In the genomic region with DNA sequence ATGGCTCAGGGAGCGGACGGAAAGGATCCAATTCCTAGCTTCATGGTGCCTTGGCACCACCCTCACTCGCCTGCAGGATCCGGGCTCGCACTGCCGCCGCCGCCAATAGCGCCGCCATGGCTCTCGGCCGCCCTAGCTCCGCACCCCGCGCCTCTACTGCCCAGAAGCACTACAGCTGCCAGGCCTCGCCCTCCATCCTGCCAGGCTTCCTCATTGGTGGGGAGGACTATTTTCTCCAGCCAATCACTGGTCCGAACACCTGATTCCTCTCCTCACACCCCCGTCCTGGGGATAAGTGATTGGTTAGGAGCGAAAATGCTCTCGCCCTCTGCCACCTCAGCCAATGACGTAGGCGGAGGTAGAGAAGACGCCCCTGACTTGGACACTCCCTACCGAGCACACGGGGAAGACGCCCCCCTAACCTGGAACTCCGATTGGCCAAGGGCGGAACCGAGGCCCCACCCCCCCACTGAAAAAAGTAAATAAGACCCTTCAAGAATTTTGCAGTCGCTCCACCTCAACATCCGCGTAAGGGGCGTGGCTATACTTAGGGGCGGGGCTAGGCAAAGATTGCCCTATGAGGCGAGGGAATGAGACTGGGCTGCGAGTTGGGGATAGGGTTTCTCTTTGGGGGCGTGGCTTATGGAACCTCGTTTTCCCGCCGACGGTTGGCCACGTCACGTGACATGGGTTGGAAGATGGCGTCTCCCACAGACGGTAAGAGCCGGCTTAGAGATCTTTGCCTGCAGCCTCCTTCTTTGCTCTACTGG, we compare ENCODE assay signal across 1 cellular context.
TF ChIP-seq lines count a peak whose summit lies in the region.

A gene (minus strand): TSS at position 177 of the 770 bp plus-strand sequence. CDS start 59 bp downstream, at position 118.
A gene with protein sequence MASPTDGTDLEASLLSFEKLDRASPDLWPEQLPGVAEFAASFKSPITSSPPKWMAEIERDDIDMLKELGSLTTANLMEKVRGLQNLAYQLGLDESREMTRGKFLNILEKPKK (plus strand): TSS at position 680 of the 770 bp plus-strand sequence. CDS start 19 bp downstream, at position 699.

TF ChIP-seq in GM12878, 131 proteins besides CTCF, POLR2A, EP300 and RAD21 (continued from another document and continues in another):
- TF ChIP-seq, protein P1, sequence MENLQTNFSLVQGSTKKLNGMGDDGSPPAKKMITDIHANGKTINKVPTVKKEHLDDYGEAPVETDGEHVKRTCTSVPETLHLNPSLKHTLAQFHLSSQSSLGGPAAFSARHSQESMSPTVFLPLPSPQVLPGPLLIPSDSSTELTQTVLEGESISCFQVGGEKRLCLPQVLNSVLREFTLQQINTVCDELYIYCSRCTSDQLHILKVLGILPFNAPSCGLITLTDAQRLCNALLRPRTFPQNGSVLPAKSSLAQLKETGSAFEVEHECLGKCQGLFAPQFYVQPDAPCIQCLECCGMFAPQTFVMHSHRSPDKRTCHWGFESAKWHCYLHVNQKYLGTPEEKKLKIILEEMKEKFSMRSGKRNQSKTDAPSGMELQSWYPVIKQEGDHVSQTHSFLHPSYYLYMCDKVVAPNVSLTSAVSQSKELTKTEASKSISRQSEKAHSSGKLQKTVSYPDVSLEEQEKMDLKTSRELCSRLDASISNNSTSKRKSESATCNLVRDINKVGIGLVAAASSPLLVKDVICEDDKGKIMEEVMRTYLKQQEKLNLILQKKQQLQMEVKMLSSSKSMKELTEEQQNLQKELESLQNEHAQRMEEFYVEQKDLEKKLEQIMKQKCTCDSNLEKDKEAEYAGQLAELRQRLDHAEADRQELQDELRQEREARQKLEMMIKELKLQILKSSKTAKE (IDR thresholded peaks at IDR 0.05; ENCODE audit: low read depth, poor library complexity, severe bottlenecking): peak; percentile 69
- TF ChIP-seq, protein P2, sequence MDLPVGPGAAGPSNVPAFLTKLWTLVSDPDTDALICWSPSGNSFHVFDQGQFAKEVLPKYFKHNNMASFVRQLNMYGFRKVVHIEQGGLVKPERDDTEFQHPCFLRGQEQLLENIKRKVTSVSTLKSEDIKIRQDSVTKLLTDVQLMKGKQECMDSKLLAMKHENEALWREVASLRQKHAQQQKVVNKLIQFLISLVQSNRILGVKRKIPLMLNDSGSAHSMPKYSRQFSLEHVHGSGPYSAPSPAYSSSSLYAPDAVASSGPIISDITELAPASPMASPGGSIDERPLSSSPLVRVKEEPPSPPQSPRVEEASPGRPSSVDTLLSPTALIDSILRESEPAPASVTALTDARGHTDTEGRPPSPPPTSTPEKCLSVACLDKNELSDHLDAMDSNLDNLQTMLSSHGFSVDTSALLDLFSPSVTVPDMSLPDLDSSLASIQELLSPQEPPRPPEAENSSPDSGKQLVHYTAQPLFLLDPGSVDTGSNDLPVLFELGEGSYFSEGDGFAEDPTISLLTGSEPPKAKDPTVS (IDR thresholded peaks at IDR 0.05; ENCODE audit: low read depth, low read length): 0 out of 2 replicates have a peak, but pooled peaks have one; percentile 12
- TF ChIP-seq PAX5 (IDR thresholded peaks at IDR 0.05; ENCODE audit: borderline replicate concordance, low read depth, low read length) (no peak), TARDBP (IDR thresholded peaks at IDR 0.05; ENCODE audit: borderline replicate concordance) (no peak), HDGF (IDR thresholded peaks at IDR 0.05) (peak; percentile 90; the same call in 1 of the 2 replicates), SMC3 (IDR thresholded peaks at IDR 0.05; ENCODE audit: borderline replicate concordance, low read length) (no peak), ETV6 (conservative IDR thresholded peaks at IDR 0.05 in 1 of 2, IDR thresholded peaks at IDR 0.05 in 1 of 2; ENCODE audit: borderline replicate concordance in 1 of 2, low read depth in 1 of 2) (no peak), CBX5 (IDR thresholded peaks at IDR 0.05; ENCODE audit: low read depth) (no peak), MEF2B (IDR thresholded peaks at IDR 0.05; ENCODE audit: partially characterized antibody, poor library complexity, severe bottlenecking) (peak; percentile 59), JUNB (IDR thresholded peaks at IDR 0.05) (no peak), ZNF217 (IDR thresholded peaks at IDR 0.05) (no peak), FOXK2 (IDR thresholded peaks at IDR 0.05) (peak; percentile 95), RFX5 (IDR thresholded peaks at IDR 0.05; ENCODE audit: low read depth, low read length) (peak; percentile 94), POU2F2 (IDR thresholded peaks at IDR 0.05; ENCODE audit: borderline replicate concordance, low read depth, low read length) (peak; percentile 49; the same call in 1 of the 3 replicates), ZNF24 (IDR thresholded peaks at IDR 0.05) (no peak), LARP7 (IDR thresholded peaks at IDR 0.05) (no peak), POLR2AphosphoS2 (IDR thresholded peaks at IDR 0.05; ENCODE audit: low read depth, low read length) (no peak), BACH1 (IDR thresholded peaks at IDR 0.05; ENCODE audit: borderline replicate concordance) (peak; percentile 47; the same call in 1 of the 2 replicates), EGR1 (IDR thresholded peaks at IDR 0.05; ENCODE audit: borderline replicate concordance in 1 of 2, low read depth in 2 of 2, low read length in 2 of 2) (peak in 1 of 2 experiments; percentile 67; a peak in 1 of 3 replicates), NBN (IDR thresholded peaks at IDR 0.05) (peak; percentile 87), CHD1 (IDR thresholded peaks at IDR 0.05; ENCODE audit: low read depth, low read length) (no peak), JUND (IDR thresholded peaks at IDR 0.05; ENCODE audit: low read depth, low read length) (no peak), ASH2L (IDR thresholded peaks at IDR 0.05; ENCODE audit: borderline replicate concordance, low read depth) (no peak)
- TF ChIP-seq, protein P3, sequence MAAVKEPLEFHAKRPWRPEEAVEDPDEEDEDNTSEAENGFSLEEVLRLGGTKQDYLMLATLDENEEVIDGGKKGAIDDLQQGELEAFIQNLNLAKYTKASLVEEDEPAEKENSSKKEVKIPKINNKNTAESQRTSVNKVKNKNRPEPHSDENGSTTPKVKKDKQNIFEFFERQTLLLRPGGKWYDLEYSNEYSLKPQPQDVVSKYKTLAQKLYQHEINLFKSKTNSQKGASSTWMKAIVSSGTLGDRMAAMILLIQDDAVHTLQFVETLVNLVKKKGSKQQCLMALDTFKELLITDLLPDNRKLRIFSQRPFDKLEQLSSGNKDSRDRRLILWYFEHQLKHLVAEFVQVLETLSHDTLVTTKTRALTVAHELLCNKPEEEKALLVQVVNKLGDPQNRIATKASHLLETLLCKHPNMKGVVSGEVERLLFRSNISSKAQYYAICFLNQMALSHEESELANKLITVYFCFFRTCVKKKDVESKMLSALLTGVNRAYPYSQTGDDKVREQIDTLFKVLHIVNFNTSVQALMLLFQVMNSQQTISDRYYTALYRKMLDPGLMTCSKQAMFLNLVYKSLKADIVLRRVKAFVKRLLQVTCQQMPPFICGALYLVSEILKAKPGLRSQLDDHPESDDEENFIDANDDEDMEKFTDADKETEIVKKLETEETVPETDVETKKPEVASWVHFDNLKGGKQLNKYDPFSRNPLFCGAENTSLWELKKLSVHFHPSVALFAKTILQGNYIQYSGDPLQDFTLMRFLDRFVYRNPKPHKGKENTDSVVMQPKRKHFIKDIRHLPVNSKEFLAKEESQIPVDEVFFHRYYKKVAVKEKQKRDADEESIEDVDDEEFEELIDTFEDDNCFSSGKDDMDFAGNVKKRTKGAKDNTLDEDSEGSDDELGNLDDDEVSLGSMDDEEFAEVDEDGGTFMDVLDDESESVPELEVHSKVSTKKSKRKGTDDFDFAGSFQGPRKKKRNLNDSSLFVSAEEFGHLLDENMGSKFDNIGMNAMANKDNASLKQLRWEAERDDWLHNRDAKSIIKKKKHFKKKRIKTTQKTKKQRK (IDR thresholded peaks at IDR 0.05; ENCODE audit: low read depth, low read length): no peak
- TF ChIP-seq, protein P4, sequence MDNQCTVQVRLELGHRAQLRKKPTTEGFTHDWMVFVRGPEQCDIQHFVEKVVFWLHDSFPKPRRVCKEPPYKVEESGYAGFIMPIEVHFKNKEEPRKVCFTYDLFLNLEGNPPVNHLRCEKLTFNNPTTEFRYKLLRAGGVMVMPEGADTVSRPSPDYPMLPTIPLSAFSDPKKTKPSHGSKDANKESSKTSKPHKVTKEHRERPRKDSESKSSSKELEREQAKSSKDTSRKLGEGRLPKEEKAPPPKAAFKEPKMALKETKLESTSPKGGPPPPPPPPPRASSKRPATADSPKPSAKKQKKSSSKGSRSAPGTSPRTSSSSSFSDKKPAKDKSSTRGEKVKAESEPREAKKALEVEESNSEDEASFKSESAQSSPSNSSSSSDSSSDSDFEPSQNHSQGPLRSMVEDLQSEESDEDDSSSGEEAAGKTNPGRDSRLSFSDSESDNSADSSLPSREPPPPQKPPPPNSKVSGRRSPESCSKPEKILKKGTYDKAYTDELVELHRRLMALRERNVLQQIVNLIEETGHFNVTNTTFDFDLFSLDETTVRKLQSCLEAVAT (IDR thresholded peaks at IDR 0.05): peak; percentile 61
- TF ChIP-seq, protein P5, sequence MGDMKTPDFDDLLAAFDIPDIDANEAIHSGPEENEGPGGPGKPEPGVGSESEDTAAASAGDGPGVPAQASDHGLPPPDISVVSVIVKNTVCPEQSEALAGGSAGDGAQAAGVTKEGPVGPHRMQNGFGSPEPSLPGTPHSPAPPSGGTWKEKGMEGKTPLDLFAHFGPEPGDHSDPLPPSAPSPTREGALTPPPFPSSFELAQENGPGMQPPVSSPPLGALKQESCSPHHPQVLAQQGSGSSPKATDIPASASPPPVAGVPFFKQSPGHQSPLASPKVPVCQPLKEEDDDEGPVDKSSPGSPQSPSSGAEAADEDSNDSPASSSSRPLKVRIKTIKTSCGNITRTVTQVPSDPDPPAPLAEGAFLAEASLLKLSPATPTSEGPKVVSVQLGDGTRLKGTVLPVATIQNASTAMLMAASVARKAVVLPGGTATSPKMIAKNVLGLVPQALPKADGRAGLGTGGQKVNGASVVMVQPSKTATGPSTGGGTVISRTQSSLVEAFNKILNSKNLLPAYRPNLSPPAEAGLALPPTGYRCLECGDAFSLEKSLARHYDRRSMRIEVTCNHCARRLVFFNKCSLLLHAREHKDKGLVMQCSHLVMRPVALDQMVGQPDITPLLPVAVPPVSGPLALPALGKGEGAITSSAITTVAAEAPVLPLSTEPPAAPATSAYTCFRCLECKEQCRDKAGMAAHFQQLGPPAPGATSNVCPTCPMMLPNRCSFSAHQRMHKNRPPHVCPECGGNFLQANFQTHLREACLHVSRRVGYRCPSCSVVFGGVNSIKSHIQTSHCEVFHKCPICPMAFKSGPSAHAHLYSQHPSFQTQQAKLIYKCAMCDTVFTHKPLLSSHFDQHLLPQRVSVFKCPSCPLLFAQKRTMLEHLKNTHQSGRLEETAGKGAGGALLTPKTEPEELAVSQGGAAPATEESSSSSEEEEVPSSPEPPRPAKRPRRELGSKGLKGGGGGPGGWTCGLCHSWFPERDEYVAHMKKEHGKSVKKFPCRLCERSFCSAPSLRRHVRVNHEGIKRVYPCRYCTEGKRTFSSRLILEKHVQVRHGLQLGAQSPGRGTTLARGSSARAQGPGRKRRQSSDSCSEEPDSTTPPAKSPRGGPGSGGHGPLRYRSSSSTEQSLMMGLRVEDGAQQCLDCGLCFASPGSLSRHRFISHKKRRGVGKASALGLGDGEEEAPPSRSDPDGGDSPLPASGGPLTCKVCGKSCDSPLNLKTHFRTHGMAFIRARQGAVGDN (IDR thresholded peaks at IDR 0.05): no peak
- TF ChIP-seq, protein P6, sequence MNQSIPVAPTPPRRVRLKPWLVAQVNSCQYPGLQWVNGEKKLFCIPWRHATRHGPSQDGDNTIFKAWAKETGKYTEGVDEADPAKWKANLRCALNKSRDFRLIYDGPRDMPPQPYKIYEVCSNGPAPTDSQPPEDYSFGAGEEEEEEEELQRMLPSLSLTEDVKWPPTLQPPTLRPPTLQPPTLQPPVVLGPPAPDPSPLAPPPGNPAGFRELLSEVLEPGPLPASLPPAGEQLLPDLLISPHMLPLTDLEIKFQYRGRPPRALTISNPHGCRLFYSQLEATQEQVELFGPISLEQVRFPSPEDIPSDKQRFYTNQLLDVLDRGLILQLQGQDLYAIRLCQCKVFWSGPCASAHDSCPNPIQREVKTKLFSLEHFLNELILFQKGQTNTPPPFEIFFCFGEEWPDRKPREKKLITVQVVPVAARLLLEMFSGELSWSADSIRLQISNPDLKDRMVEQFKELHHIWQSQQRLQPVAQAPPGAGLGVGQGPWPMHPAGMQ (IDR thresholded peaks at IDR 0.05; ENCODE audit: borderline replicate concordance): no peak
- TF ChIP-seq, protein P7, sequence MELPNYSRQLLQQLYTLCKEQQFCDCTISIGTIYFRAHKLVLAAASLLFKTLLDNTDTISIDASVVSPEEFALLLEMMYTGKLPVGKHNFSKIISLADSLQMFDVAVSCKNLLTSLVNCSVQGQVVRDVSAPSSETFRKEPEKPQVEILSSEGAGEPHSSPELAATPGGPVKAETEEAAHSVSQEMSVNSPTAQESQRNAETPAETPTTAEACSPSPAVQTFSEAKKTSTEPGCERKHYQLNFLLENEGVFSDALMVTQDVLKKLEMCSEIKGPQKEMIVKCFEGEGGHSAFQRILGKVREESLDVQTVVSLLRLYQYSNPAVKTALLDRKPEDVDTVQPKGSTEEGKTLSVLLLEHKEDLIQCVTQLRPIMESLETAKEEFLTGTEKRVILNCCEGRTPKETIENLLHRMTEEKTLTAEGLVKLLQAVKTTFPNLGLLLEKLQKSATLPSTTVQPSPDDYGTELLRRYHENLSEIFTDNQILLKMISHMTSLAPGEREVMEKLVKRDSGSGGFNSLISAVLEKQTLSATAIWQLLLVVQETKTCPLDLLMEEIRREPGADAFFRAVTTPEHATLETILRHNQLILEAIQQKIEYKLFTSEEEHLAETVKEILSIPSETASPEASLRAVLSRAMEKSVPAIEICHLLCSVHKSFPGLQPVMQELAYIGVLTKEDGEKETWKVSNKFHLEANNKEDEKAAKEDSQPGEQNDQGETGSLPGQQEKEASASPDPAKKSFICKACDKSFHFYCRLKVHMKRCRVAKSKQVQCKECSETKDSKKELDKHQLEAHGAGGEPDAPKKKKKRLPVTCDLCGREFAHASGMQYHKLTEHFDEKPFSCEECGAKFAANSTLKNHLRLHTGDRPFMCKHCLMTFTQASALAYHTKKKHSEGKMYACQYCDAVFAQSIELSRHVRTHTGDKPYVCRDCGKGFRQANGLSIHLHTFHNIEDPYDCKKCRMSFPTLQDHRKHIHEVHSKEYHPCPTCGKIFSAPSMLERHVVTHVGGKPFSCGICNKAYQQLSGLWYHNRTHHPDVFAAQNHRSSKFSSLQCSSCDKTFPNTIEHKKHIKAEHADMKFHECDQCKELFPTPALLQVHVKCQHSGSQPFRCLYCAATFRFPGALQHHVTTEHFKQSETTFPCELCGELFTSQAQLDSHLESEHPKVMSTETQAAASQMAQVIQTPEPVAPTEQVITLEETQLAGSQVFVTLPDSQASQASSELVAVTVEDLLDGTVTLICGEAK (IDR thresholded peaks at IDR 0.05; ENCODE audit: borderline replicate concordance): no peak
- TF ChIP-seq, protein P8, sequence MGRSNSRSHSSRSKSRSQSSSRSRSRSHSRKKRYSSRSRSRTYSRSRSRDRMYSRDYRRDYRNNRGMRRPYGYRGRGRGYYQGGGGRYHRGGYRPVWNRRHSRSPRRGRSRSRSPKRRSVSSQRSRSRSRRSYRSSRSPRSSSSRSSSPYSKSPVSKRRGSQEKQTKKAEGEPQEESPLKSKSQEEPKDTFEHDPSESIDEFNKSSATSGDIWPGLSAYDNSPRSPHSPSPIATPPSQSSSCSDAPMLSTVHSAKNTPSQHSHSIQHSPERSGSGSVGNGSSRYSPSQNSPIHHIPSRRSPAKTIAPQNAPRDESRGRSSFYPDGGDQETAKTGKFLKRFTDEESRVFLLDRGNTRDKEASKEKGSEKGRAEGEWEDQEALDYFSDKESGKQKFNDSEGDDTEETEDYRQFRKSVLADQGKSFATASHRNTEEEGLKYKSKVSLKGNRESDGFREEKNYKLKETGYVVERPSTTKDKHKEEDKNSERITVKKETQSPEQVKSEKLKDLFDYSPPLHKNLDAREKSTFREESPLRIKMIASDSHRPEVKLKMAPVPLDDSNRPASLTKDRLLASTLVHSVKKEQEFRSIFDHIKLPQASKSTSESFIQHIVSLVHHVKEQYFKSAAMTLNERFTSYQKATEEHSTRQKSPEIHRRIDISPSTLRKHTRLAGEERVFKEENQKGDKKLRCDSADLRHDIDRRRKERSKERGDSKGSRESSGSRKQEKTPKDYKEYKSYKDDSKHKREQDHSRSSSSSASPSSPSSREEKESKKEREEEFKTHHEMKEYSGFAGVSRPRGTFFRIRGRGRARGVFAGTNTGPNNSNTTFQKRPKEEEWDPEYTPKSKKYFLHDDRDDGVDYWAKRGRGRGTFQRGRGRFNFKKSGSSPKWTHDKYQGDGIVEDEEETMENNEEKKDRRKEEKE (IDR thresholded peaks at IDR 0.05): no peak
